1 cellular context compared by ENCODE assay signal in genomic region chr9:96186601-96187011, GRCh38.
TF ChIP-seq lines count a peak whose summit lies in the region.

No MANE protein-coding gene starts in this region.

TF ChIP-seq in HepG2, 621 proteins besides CTCF, POLR2A, EP300 and RAD21 (continued from another document):
- TF ChIP-seq TFAP4 (IDR thresholded peaks at IDR 0.05; ENCODE audit: borderline replicate concordance, low read depth) (no peak), ATAD3A (CRISPR knock-in tag; IDR thresholded peaks at IDR 0.05) (no peak), ATF7-NPFF (CRISPR knock-in tag; IDR thresholded peaks at IDR 0.05; ENCODE audit: low read depth) (no peak)
